In genomic region chr9:121318631-121319393, GRCh38 we compare ENCODE assay signal across 14 cellular contexts. TPM values are rescaled to one million over a fixed set of nuclear protein-coding genes. Genes with fewer than 3 reads are reported as not detected.
DNase-seq lines count a peak whose midpoint lies in the region; ATAC-seq and TF ChIP-seq lines count a peak whose summit lies in the region.
"Had no signal": no experiment of that assay in that cellular context is flagged by ENCODE, and none has a peak within 500 bp of the region (broad histone marks: within the 10 kb centered on the region; RNA-seq: fewer than 3 reads in every experiment).

No MANE protein-coding gene starts in this region.

- H3K36me3 ChIP-seq in right atrium auricular region = peaks cover 100% of the 10 kb centered on the region
- peaks cover 42 to 99% (median 62%) of the 10 kb centered on the region in 4 donors for H3K36me3 ChIP-seq in sigmoid colon
- peaks cover 0 to 3% of the 10 kb centered on the region in 2 donors for H3K36me3 ChIP-seq in uterus

- TF ChIP-seq EP300 in sigmoid colon (IDR thresholded peaks at IDR 0.05) = no peak

- DNase-seq in Right ventricle myocardium superior (peak; percentile 43), left ventricle myocardium superior (no peak), right atrium auricular region (ENCODE audit: low spot score) (no peak), sigmoid colon (peak; percentile 69), uterus (peak in 1 of 2 donors; percentile 25), SW480 (ENCODE audit: low spot score) (no peak), dermis blood vessel endothelial cell (no peak)
- DNase-seq: anterior cingulate cortex, colonic mucosa, mucosa of descending colon, NCI-H2029, NCI-H526 treated with DMSO at 0.1 percent for 48 hours had no signal

- H3K27ac ChIP-seq in right atrium auricular region (peak overlapping the region; percentile 90 to 94), sigmoid colon (peak overlapping the region; percentile 91 to 99 (median 94)), uterus (peak overlapping the region; percentile 82 to 98)
- H3K27ac ChIP-seq: colonic mucosa had no signal

- TF ChIP-seq CTCF in right atrium auricular region (IDR thresholded peaks at IDR 0.05) (no peak), sigmoid colon (IDR thresholded peaks at IDR 0.05) (no peak), uterus (IDR thresholded peaks at IDR 0.05) (no peak)

- no peak overlapping the region for H3K4me3 ChIP-seq in right atrium auricular region
- no peak overlapping the region for H3K4me3 ChIP-seq in sigmoid colon
- H3K4me3 ChIP-seq in uterus = no peak overlapping the region
- H3K4me3 ChIP-seq: colonic mucosa, MG63, mucosa of descending colon had no signal

- H3K9me3 ChIP-seq in right atrium auricular region = no peaks in the 10 kb centered on the region
- no peaks in the 10 kb centered on the region for H3K9me3 ChIP-seq in sigmoid colon
- no peaks in the 10 kb centered on the region for H3K9me3 ChIP-seq in uterus
- H3K9me3 ChIP-seq: colonic mucosa, mucosa of descending colon had no signal

- H3K4me1 ChIP-seq in right atrium auricular region = peaks cover 0 to 60% of the 10 kb centered on the region in 2 donors
- H3K4me1 ChIP-seq in sigmoid colon = peaks cover 0 to 77% (median 70%) of the 10 kb centered on the region in 4 donors
- peaks cover 3 to 14% of the 10 kb centered on the region in 2 donors for H3K4me1 ChIP-seq in uterus
- H3K4me1 ChIP-seq: colonic mucosa had no signal

- WGBS in sigmoid colon, 2 donors = 86 to 91% methylated on average over 19 of the region's 19 CpGs

- H3K27me3 ChIP-seq in right atrium auricular region (no peaks in the 10 kb centered on the region), sigmoid colon (no peaks in the 10 kb centered on the region), uterus (no peaks in the 10 kb centered on the region)
- H3K27me3 ChIP-seq: colonic mucosa, MG63 had no signal

- TF ChIP-seq POLR2A in sigmoid colon (IDR thresholded peaks at IDR 0.05) (no peak), uterus (IDR thresholded peaks at IDR 0.05) (no peak)

- intact Hi-C loops in Right ventricle myocardium superior (cut with DNase I) (loop anchor here (5.0 kb wide), 3 partner anchors 58 to 107 kb away; no protein-coding TSS in a partner anchor), left ventricle myocardium superior (cut with micrococcal nuclease) (loop anchor here (5.0 kb wide), 1 partner anchor 78 kb away; no protein-coding TSS in a partner anchor), sigmoid colon (cut with DNase I) (loop anchor here (1.0 to 2.0 kb wide), 3 partner anchors 50 to 104 kb away; partner anchors contain the start of gene GSN), uterus (cut with DNase I; ENCODE audit: low total_unique reads) (no loop called here)

- ATAC-seq in Right ventricle myocardium superior (ENCODE audit: poor library complexity) (no peak), left ventricle myocardium superior (no peak), GM21381 (IDR thresholded peaks at IDR 0.05; ENCODE audit: unreplicated experiment) (no peak)
- ATAC-seq: mucosa of descending colon had no signal

RNA-seq across cellular contexts. Expression of gene GSN, which starts 50.9 kb away (rescaled TPM):
- total RNA-seq in Right ventricle myocardium superior (837 TPM), left ventricle myocardium superior (717 TPM), right atrium auricular region (1,000 to 10,000 TPM; 1,444 to 3,478 TPM), sigmoid colon (1,000 to 10,000 TPM; 1,610 to 2,826 (median 1,919) TPM), uterus (1,000 to 10,000 TPM in 2 of 4 donors, 100 to 1,000 TPM in 2; 567 to 1,619 (median 884) TPM), dermis blood vessel endothelial cell (350 and 1,127 TPM in 2 replicates)
- polyA plus RNA-seq in sigmoid colon = 100 to 1,000 TPM; 333 to 617 (median 497) TPM

RNA-seq across cellular contexts. Expression of gene STOM, which starts 51.2 kb away (rescaled TPM):
- total RNA-seq in Right ventricle myocardium superior = 155 TPM
- total RNA-seq in left ventricle myocardium superior = 153 TPM
- 100 to 1,000 TPM; 152 to 173 TPM for total RNA-seq in right atrium auricular region
- total RNA-seq in sigmoid colon = 100 to 1,000 TPM; 303 to 609 (median 321) TPM
- 100 to 1,000 TPM in 1 of 3 donors, 10 to 100 TPM in 2; 22.8 to 140 (median 44.6) TPM for polyA plus RNA-seq in sigmoid colon
- 100 to 1,000 TPM; 143 to 299 (median 158) TPM for total RNA-seq in uterus
- 310 and 473 TPM in 2 replicates for total RNA-seq in dermis blood vessel endothelial cell

Comparison
In these comparisons a context has a peak if more than half of its experiments do, and no peak if none do; other contexts are left out.
1. DNase-seq: peak in Right ventricle myocardium superior (single experiment) and sigmoid colon (single experiment); none in left ventricle myocardium superior (single experiment), right atrium auricular region (single experiment), SW480 (single experiment) and dermis blood vessel endothelial cell (single experiment).
2. Peak in every context shown above with its lines, with median percentiles within 50 percentile points of each other: H3K27ac ChIP-seq.